ENCODE assay signal across 13 cellular contexts in the genomic region with DNA sequence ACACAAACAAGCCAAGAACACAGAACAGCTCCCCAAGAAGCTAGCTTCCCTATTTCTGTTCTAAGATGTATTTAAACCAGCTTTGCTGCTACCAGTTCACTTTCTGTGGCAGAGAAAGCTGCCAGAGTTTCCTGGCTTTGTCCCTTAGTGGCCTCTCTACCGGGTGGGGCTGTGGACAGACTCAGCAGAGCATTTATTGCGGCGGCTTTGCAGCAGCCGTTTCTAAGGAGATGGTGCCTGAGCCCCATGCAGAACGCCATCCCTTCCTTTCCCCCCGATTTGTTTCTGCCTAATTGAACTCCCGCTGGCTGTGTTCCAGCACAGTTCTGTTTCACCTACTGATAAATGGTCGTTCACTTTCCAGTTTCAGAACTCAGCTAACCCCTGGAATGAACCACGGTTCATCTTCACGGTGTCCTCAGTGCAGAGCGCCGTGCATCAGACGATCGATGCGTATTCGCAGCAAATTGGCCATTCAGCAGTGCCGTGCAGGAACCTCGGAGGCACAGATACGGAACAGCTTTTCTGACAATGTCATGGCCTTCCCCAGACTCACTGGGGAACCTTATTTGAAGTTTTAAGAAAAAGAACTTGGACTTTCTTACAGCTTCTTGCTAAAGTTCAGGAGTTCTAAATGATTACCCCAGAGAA. TPM values are rescaled to one million over a fixed set of nuclear protein-coding genes. Genes with fewer than 3 reads are reported as not detected.
DNase-seq lines count a peak whose midpoint lies in the region; ATAC-seq and TF ChIP-seq lines count a peak whose summit lies in the region.
"Had no signal": no experiment of that assay in that cellular context is flagged by ENCODE, and none has a peak within 500 bp of the region (broad histone marks: within the 10 kb centered on the region; RNA-seq: fewer than 3 reads in every experiment).

No MANE protein-coding gene starts in this region.

- no peak for ATAC-seq in activated T-helper 17 cell treated with anti-CD3 and anti-CD28 coated beads, Interleukin-2, amount 50 U/mL, for 72 hours (replicated peaks)
- ATAC-seq in GM21360 (IDR thresholded peaks at IDR 0.05; ENCODE audit: unreplicated experiment) = no peak
- ATAC-seq: activated CD8-positive, alpha-beta T cell treated with anti-CD3 and anti-CD28 coated beads, Interleukin-2, amount 10 ng/mL, durations not matched to agents 7 days and 5 days had no signal

- H3K36me3 ChIP-seq in trophoblast cell (ENCODE audit: control insufficient read depth in 1 of 2, insufficient read depth in 2 of 2, low read length in 2 of 2) = no peaks in the 10 kb centered on the region
- H3K36me3 ChIP-seq: neutrophil, thyroid gland had no signal

- no CpG with 5 or more reads among the region's 19 CpGs for WGBS in trophoblast cell (ENCODE audit: extremely low coverage, insufficient coverage, insufficient read length)

- H3K4me3 ChIP-seq in GM12875 (ENCODE audit: low read depth, low read length) (peak overlapping the region; percentile 26), trophoblast cell (ENCODE audit: low read depth, low read length) (no peak overlapping the region)
- H3K4me3 ChIP-seq: thyroid gland had no signal

- no peak overlapping the region for H3K18ac ChIP-seq in trophoblast cell (ENCODE audit: low read length)

- no peak overlapping the region for H2BK5ac ChIP-seq in trophoblast cell (ENCODE audit: low read depth, low read length, poor library complexity)

- H2BK120ac ChIP-seq in trophoblast cell (ENCODE audit: insufficient read depth, low read length, poor library complexity) = no peak overlapping the region

- no peaks in the 10 kb centered on the region for H3K27me3 ChIP-seq in trophoblast cell (ENCODE audit: insufficient read depth, low read length)
- H3K27me3 ChIP-seq: thyroid gland had no signal

- DNase-seq in trophoblast cell = no peak
- DNase-seq in GF-D8 (lab: John Stamatoyannopoulos, UW) = no peak
- DNase-seq in NCI-H524 (lab: John Stamatoyannopoulos, UW) = no peak
- DNase-seq: activated CD8-positive, alpha-beta T cell treated with anti-CD3 and anti-CD28 coated beads, Interleukin-2, amount 10 ng/mL, durations not matched to agents 7 days and 5 days; amniotic stem cell; stimulated activated CD4-positive, alpha-beta T cell treated with anti-CD3 and anti-CD28 coated beads, Interleukin-4, amount 100 ng/mL, for 4 hours had no signal

- H3K4me3 Mint-ChIP-seq in IgD-negative memory B cell = peak overlapping the region in 3 of 4 donors; percentile 63 to 81 (median 77)
- H3K4me3 Mint-ChIP-seq in activated T-helper 17 cell treated with anti-CD3 and anti-CD28 coated beads, Interleukin-2, amount 50 U/mL, for 72 hours = no peak overlapping the region
- H3K4me3 Mint-ChIP-seq: activated CD8-positive, alpha-beta T cell treated with anti-CD3 and anti-CD28 coated beads, Interleukin-2, amount 10 ng/mL, durations not matched to agents 7 days and 5 days had no signal

- H4K8ac ChIP-seq in trophoblast cell (ENCODE audit: low read depth, low read length) = no peak overlapping the region

- no peaks in the 10 kb centered on the region for H3K36me3 Mint-ChIP-seq in IgD-negative memory B cell
- no peaks in the 10 kb centered on the region for H3K36me3 Mint-ChIP-seq in activated T-helper 17 cell treated with anti-CD3 and anti-CD28 coated beads, Interleukin-2, amount 50 U/mL, for 72 hours (ENCODE audit: low read depth)

- H3K27me3 Mint-ChIP-seq in IgD-negative memory B cell = peaks cover 5% of the 10 kb centered on the region
- H3K27me3 Mint-ChIP-seq in activated T-helper 17 cell treated with anti-CD3 and anti-CD28 coated beads, Interleukin-2, amount 50 U/mL, for 72 hours = no peaks in the 10 kb centered on the region

- H3K27ac Mint-ChIP-seq in IgD-negative memory B cell = peak overlapping the region in 1 of 3 donors; percentile 46
- H3K27ac Mint-ChIP-seq in activated T-helper 17 cell treated with anti-CD3 and anti-CD28 coated beads, Interleukin-2, amount 50 U/mL, for 72 hours = no peak overlapping the region
- H3K27ac Mint-ChIP-seq: activated CD8-positive, alpha-beta T cell treated with anti-CD3 and anti-CD28 coated beads, Interleukin-2, amount 10 ng/mL, durations not matched to agents 7 days and 5 days had no signal

- H2AFZ ChIP-seq in trophoblast cell (ENCODE audit: insufficient read depth, low read length, poor library complexity) = no peak overlapping the region

- H3K14ac ChIP-seq in trophoblast cell (ENCODE audit: low read length) = no peak overlapping the region

- H2AK5ac ChIP-seq in trophoblast cell (ENCODE audit: low read length) = no peak overlapping the region

- H3K27ac ChIP-seq in cingulate gyrus (ENCODE audit: low read depth, low read length) = peak overlapping the region; percentile 65
- H3K27ac ChIP-seq in trophoblast cell (ENCODE audit: low read depth, low read length) = no peak overlapping the region
- H3K27ac ChIP-seq: neutrophil, thyroid gland had no signal

- H3K4me1 Mint-ChIP-seq in IgD-negative memory B cell = peaks cover 19 to 27% (median 22%) of the 10 kb centered on the region in 3 donors
- no peaks in the 10 kb centered on the region for H3K4me1 Mint-ChIP-seq in activated T-helper 17 cell treated with anti-CD3 and anti-CD28 coated beads, Interleukin-2, amount 50 U/mL, for 72 hours

- TF ChIP-seq CTCF in GM12875 (IDR thresholded peaks at IDR 0.05; ENCODE audit: borderline replicate concordance, insufficient read depth, low read depth, low read length) = no peak

- H2BK12ac ChIP-seq in trophoblast cell (ENCODE audit: low read length) = no peak overlapping the region

- no peaks in the 10 kb centered on the region for H3K79me1 ChIP-seq in trophoblast cell (ENCODE audit: low read length)

- H3K9me3 ChIP-seq in trophoblast cell (ENCODE audit: insufficient read depth, low read depth, low read length) = peaks cover 3% of the 10 kb centered on the region
- H3K9me3 ChIP-seq: neutrophil, thyroid gland had no signal

- no peak overlapping the region for H3K4ac ChIP-seq in trophoblast cell (ENCODE audit: low read depth, low read length)

- peaks cover 6 to 17% (median 9%) of the 10 kb centered on the region in 3 donors for H3K9me3 Mint-ChIP-seq in IgD-negative memory B cell
- H3K9me3 Mint-ChIP-seq in activated T-helper 17 cell treated with anti-CD3 and anti-CD28 coated beads, Interleukin-2, amount 50 U/mL, for 72 hours = peaks cover 3% of the 10 kb centered on the region

- H4K91ac ChIP-seq in trophoblast cell (ENCODE audit: low read depth, low read length) = no peak overlapping the region

- H3K79me2 ChIP-seq in trophoblast cell (ENCODE audit: control insufficient read depth, insufficient read depth, low read length, poor library complexity) = no peaks in the 10 kb centered on the region

- H3K23ac ChIP-seq in trophoblast cell (ENCODE audit: low read length) = no peak overlapping the region

- no peak overlapping the region for H3K4me2 ChIP-seq in trophoblast cell (ENCODE audit: low read length)

- H3K4me1 ChIP-seq in trophoblast cell (ENCODE audit: control insufficient read depth in 1 of 2, insufficient read depth in 2 of 2, low read length in 2 of 2) = no peaks in the 10 kb centered on the region
- H3K4me1 ChIP-seq: thyroid gland had no signal

- no peak overlapping the region for H4K12ac ChIP-seq in trophoblast cell (ENCODE audit: low read depth, low read length)

- H3K9ac ChIP-seq in trophoblast cell (ENCODE audit: low read length) = peak overlapping the region; percentile 70

RNA-seq across cellular contexts. Expression of a gene that starts 33.9 kb away (rescaled TPM):
- 1.6 TPM for polyA plus RNA-seq in IgD-negative memory B cell
- 1.3 and 1.6 TPM in 2 replicates for polyA plus RNA-seq in trophoblast cell (2013)
- 10 to 100 TPM; 20.4 to 24.8 TPM for total RNA-seq in activated T-helper 17 cell treated with anti-CD3 and anti-CD28 coated beads, Interleukin-2, amount 50 U/mL, for 72 hours
